Comparison of ENCODE assay signal across 8 cellular contexts in genomic region chr4:2535386-2536192, GRCh38. TPM values are rescaled to one million over a fixed set of nuclear protein-coding genes. Genes with fewer than 3 reads are reported as not detected.
A peak's percentile ranks its signal among the peaks of the same experiment; 100 is the strongest.
DNase-seq lines count a peak whose midpoint lies in the region; ATAC-seq, FAIRE-seq and TF ChIP-seq lines count a peak whose summit lies in the region.

No MANE protein-coding gene starts in this region.

- TF ChIP-seq POLR2A in GM12892 (IDR thresholded peaks at IDR 0.05; ENCODE audit: low read depth, low read length) = peak; percentile 51; the same call in 1 of the 2 replicates

- FAIRE-seq in GM12892 (lab: Jason Lieb, UNC) = peak; percentile 80

- peak overlapping the region; percentile 88 for H2AFZ ChIP-seq in neuron (ENCODE audit: low read depth, low read length)

- no peaks in the 10 kb centered on the region for H3K27me3 ChIP-seq in neuron (ENCODE audit: insufficient read depth, low read length)

- peak overlapping the region; percentile 92 for H3K27ac ChIP-seq in substantia nigra (ENCODE audit: low read depth, low read length, poor library complexity, severe bottlenecking)

- DNase-seq in GM12892 (ENCODE audit: insufficient read length) (peak; percentile 36), RPMI8226 (peak; percentile 54), foreskin melanocyte (peak; percentile 25), substantia nigra (lab: John Stamatoyannopoulos, UW) (peak in 43 of 49 donors; percentile 20 to 90 (median 55)), DMS153 (lab: John Stamatoyannopoulos, UW) (no peak)
- DNase-seq in activated effector memory CD4-positive, alpha-beta T cell treated with anti-CD3 and anti-CD28 coated beads, Interleukin-2, amount 50 U/mL, for 16 hours = peak; percentile 80

- peak overlapping the region; percentile 71 for H3K4me3 ChIP-seq in neuron (ENCODE audit: low read length)

- peaks cover 16% of the 10 kb centered on the region for H3K4me1 ChIP-seq in neuron (ENCODE audit: insufficient read depth, low read length)

- H3K9me3 ChIP-seq in neuron (ENCODE audit: low read length) = no peaks in the 10 kb centered on the region

- peak; percentile 24 for ATAC-seq in HG02884 (IDR thresholded peaks at IDR 0.05; ENCODE audit: unreplicated experiment)

- peaks cover 9% of the 10 kb centered on the region for H3K36me3 ChIP-seq in neuron (ENCODE audit: insufficient read depth, low read length)

RNA-seq across cellular contexts. Expression of gene FAM193A, which starts 0.9 kb away (rescaled TPM):
- polyA plus RNA-seq in GM12892 (2012; ENCODE audit: missing spikeins) = 11.8 TPM
